In genomic region chr16:81465375-81465943, GRCh38 we compare ENCODE assay signal across 1 cellular context.
TF ChIP-seq lines count a peak whose summit lies in the region.

No MANE protein-coding gene starts in this region.

TF ChIP-seq in HepG2, 621 proteins besides CTCF, POLR2A, EP300 and RAD21 (continued from another document and continues in another):
- TF ChIP-seq AKNA (CRISPR knock-in tag; IDR thresholded peaks at IDR 0.05; ENCODE audit: borderline replicate concordance) (no peak), NCOA2 (CRISPR knock-in tag; IDR thresholded peaks at IDR 0.05) (peak; percentile 28; the same call in 1 of the 2 replicates), RELA (CRISPR knock-in tag; IDR thresholded peaks at IDR 0.05) (peak; percentile 43; the same call in 1 of the 2 replicates), ATRX (CRISPR knock-in tag; IDR thresholded peaks at IDR 0.05; ENCODE audit: borderline replicate concordance) (no peak), ZNF770 (CRISPR knock-in tag; IDR thresholded peaks at IDR 0.05) (no peak), MAFK (conservative IDR thresholded peaks at IDR 0.05 in 1 of 2, IDR thresholded peaks at IDR 0.05 in 1 of 2; ENCODE audit: low read length in 2 of 2) (no peak), ZNF441 (CRISPR knock-in tag; IDR thresholded peaks at IDR 0.05; ENCODE audit: borderline replicate concordance) (no peak), SAFB2 (CRISPR knock-in tag; IDR thresholded peaks at IDR 0.05; ENCODE audit: borderline replicate concordance, low read depth) (no peak), POLR2AphosphoS5 (IDR thresholded peaks at IDR 0.05; ENCODE audit: low read depth, low read length) (no peak), ZNF563 (CRISPR knock-in tag; IDR thresholded peaks at IDR 0.05) (no peak), ZNF558 (CRISPR knock-in tag; IDR thresholded peaks at IDR 0.05; ENCODE audit: borderline replicate concordance) (no peak), ZNF205 (CRISPR knock-in tag; IDR thresholded peaks at IDR 0.05) (peak; percentile 97), ZBTB44 (CRISPR knock-in tag; IDR thresholded peaks at IDR 0.05) (no peak), ZNF891 (CRISPR knock-in tag; IDR thresholded peaks at IDR 0.05) (0 out of 2 replicates have a peak, but pooled peaks have one; percentile 39), CENPBD1 (CRISPR knock-in tag; IDR thresholded peaks at IDR 0.05; ENCODE audit: borderline replicate concordance, low read depth) (no peak), DR1 (CRISPR knock-in tag; IDR thresholded peaks at IDR 0.05) (no peak), KDM4B (CRISPR knock-in tag; IDR thresholded peaks at IDR 0.05) (no peak), FLYWCH1 (CRISPR knock-in tag; IDR thresholded peaks at IDR 0.05) (no peak), ZNF737 (CRISPR knock-in tag; IDR thresholded peaks at IDR 0.05; ENCODE audit: borderline replicate concordance) (no peak), ZBTB39 (CRISPR knock-in tag; IDR thresholded peaks at IDR 0.05) (no peak), ZNF230 (CRISPR knock-in tag; IDR thresholded peaks at IDR 0.05) (no peak), MEF2D (CRISPR knock-in tag; IDR thresholded peaks at IDR 0.05) (no peak), SSRP1 (CRISPR knock-in tag; IDR thresholded peaks at IDR 0.05) (0 out of 2 replicates have a peak, but pooled peaks have one; percentile 28), RFXANK (CRISPR knock-in tag; IDR thresholded peaks at IDR 0.05) (no peak), IKZF1 (IDR thresholded peaks at IDR 0.05) (no peak), ZKSCAN5 (CRISPR knock-in tag; IDR thresholded peaks at IDR 0.05) (no peak), CBX2 (IDR thresholded peaks at IDR 0.05; ENCODE audit: low read depth, low read length) (no peak), CBX2 (CRISPR knock-in tag; IDR thresholded peaks at IDR 0.05; ENCODE audit: low read depth) (no peak), JDP2 (CRISPR knock-in tag; IDR thresholded peaks at IDR 0.05; ENCODE audit: borderline replicate concordance) (no peak), ZBTB14 (CRISPR knock-in tag; IDR thresholded peaks at IDR 0.05) (no peak), ZSCAN21 (CRISPR knock-in tag; IDR thresholded peaks at IDR 0.05; ENCODE audit: borderline replicate concordance) (no peak), ZNF354B (CRISPR knock-in tag; IDR thresholded peaks at IDR 0.05) (no peak), TCF7 (IDR thresholded peaks at IDR 0.05; ENCODE audit: low read depth) (no peak), HOXD1 (CRISPR knock-in tag; IDR thresholded peaks at IDR 0.05) (no peak), ATF7 (IDR thresholded peaks at IDR 0.05) (no peak), ATF7 (CRISPR knock-in tag; IDR thresholded peaks at IDR 0.05) (peak; percentile 69; the same call in 1 of the 2 replicates), DNMT3B (CRISPR knock-in tag; conservative IDR thresholded peaks at IDR 0.05) (no peak), MXD3 (CRISPR knock-in tag; IDR thresholded peaks at IDR 0.05) (no peak), ZBED4 (CRISPR knock-in tag; IDR thresholded peaks at IDR 0.05; ENCODE audit: borderline replicate concordance) (0 out of 2 replicates have a peak, but pooled peaks have one; percentile 49), MTF1 (CRISPR knock-in tag; IDR thresholded peaks at IDR 0.05) (no peak), ATF6 (CRISPR knock-in tag; conservative IDR thresholded peaks at IDR 0.05) (no peak), SUZ12 (IDR thresholded peaks at IDR 0.05; ENCODE audit: low read depth, low read length) (no peak), THAP7 (CRISPR knock-in tag; IDR thresholded peaks at IDR 0.05) (no peak), ATF5 (CRISPR knock-in tag; IDR thresholded peaks at IDR 0.05; ENCODE audit: low read depth) (no peak), ETV5 (CRISPR knock-in tag; IDR thresholded peaks at IDR 0.05; ENCODE audit: borderline replicate concordance) (no peak)
